In the genomic region with DNA sequence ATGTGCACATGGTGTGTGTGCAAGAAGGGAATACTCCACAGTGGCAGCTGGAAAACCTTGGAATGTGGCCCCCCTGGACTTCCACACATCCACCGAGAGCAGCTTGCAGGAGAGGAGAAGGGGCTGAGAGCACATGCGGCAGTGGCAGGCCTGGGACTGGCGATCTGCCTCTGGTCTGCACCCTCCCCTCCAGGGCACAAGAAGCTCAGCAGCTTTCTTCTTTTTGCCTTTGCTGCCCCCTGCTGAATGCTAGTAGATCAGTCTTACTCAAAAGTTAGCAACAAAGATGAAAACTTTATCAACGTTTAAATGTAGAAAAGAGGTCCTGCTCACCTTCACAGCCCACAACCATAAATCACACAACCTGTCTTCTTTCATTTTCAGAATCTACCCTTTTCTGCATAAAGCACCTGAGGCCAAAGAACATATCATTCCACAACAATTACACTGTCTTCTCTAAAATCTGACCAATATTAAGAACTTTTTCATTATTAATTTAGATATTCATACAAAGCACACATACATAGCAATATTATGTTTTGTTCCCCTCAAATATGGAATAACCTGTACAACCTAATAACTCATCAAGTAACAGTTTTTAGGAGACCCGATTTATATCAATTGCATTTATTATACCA, we compare ENCODE assay signal across 8 cellular contexts. TPM values are rescaled to one million over a fixed set of nuclear protein-coding genes. Genes with fewer than 3 reads are reported as not detected.
DNase-seq lines count a peak whose midpoint lies in the region; ATAC-seq lines count a peak whose summit lies in the region.

No MANE protein-coding gene starts in this region.

- H3K36me3 Mint-ChIP-seq in memory B cell = peaks cover 46% of the 10 kb centered on the region

- H3K9me3 Mint-ChIP-seq in memory B cell = no peaks in the 10 kb centered on the region

- H3K4me1 Mint-ChIP-seq in memory B cell = peaks cover 6% of the 10 kb centered on the region

- peak in 2 of 3 donors; percentile 7 to 11 for DNase-seq in stimulated activated CD4-positive, alpha-beta T cell treated with anti-CD3 and anti-CD28 coated beads, Interleukin-12 subunit alpha, Interleukin-12 subunit beta, amount 100 ng/mL, for 48 hours (ENCODE audit: low read depth in 2 of 3, low spot score in 1 of 3)
- DNase-seq in stimulated activated CD4-positive, alpha-beta T cell treated with anti-CD3 and anti-CD28 coated beads, Interleukin-4, amount 100 ng/mL, for 4 hours = no peak
- DNase-seq in HS-5 (ENCODE audit: low read depth) (peak; percentile 10), SK-MEL-5 (ENCODE audit: low read depth, low spot score) (peak; percentile 92), ecto neural progenitor cell (ENCODE audit: low spot score) (peak; percentile 71), memory B cell (ENCODE audit: low spot score in 2 of 2) (peak; percentile 6 to 22), NCI-H187 (lab: John Stamatoyannopoulos, UW) (no peak)
- no peak for DNase-seq in effector CD4-positive, alpha-beta T cell

- no peak overlapping the region for H3K4me3 Mint-ChIP-seq in memory B cell

- in situ Hi-C loops in SK-MEL-5 (cut with HindIII; ENCODE audit: low pct_unique_long_range_greater_than_20kb, low sequenced_read_pairs) = no loop called here

- H3K27ac Mint-ChIP-seq in memory B cell = no peak overlapping the region

- ATAC-seq in memory B cell (ENCODE audit: low read depth) = peak; percentile 29

- H3K27me3 Mint-ChIP-seq in memory B cell = no peaks in the 10 kb centered on the region

RNA-seq across cellular contexts. Expression of a gene that starts 34.6 kb away (rescaled TPM):
- total RNA-seq in SK-MEL-5 (2014; rRNA removed; shearing (Covaris generic)) = 25.1 and 25.5 TPM in 2 replicates
- polyA plus RNA-seq in SK-MEL-5 (2015; cell fraction: cytosol; rRNA removed) = 23.8 and 31.1 TPM in 2 replicates
- polyA plus RNA-seq in SK-MEL-5 (2015; cell fraction: nucleus; rRNA removed) = 23.5 and 24.9 TPM in 2 replicates

RNA-seq across cellular contexts. Expression of a gene that starts 42.4 kb away (rescaled TPM):
- total RNA-seq in SK-MEL-5 (2014; rRNA removed; shearing (Covaris generic)) = 19.1 and 20.4 TPM in 2 replicates
- polyA plus RNA-seq in SK-MEL-5 (2015; cell fraction: cytosol; rRNA removed) = 14.8 and 15.5 TPM in 2 replicates
- 14.2 and 17.6 TPM in 2 replicates for polyA plus RNA-seq in SK-MEL-5 (2015; cell fraction: nucleus; rRNA removed)

RNA-seq across cellular contexts. Expression of a gene that starts 53.4 kb away (rescaled TPM):
- 0.21 and 0.98 TPM in 2 replicates for total RNA-seq in SK-MEL-5 (2014; rRNA removed; shearing (Covaris generic))
- polyA plus RNA-seq in SK-MEL-5 (2015; cell fraction: cytosol; rRNA removed) = 2.8 TPM in 2 replicates
- polyA plus RNA-seq in SK-MEL-5 (2015; cell fraction: nucleus; rRNA removed) = 0.20 and 0.64 TPM in 2 replicates

Comparison
In these comparisons a context has a peak if more than half of its experiments do, and no peak if none do; other contexts are left out.
1. DNase-seq: peak in stimulated activated CD4-positive, alpha-beta T cell treated with anti-CD3 and anti-CD28 coated beads, Interleukin-12 subunit alpha, Interleukin-12 subunit beta, amount 100 ng/mL, for 48 hours (2 of 3), HS-5 (single experiment), SK-MEL-5 (single experiment), ecto neural progenitor cell (single experiment) and memory B cell (2 of 2); none in stimulated activated CD4-positive, alpha-beta T cell treated with anti-CD3 and anti-CD28 coated beads, Interleukin-4, amount 100 ng/mL, for 4 hours (0 of 2), NCI-H187 (0 of 2) and effector CD4-positive, alpha-beta T cell (single experiment).